In genomic region chr11:74592441-74593362, GRCh38 we compare ENCODE assay signal across 8 cellular contexts. TPM values are rescaled to one million over a fixed set of nuclear protein-coding genes. Genes with fewer than 3 reads are reported as not detected.
DNase-seq lines count a peak whose midpoint lies in the region; ATAC-seq and TF ChIP-seq lines count a peak whose summit lies in the region.

A gene with protein sequence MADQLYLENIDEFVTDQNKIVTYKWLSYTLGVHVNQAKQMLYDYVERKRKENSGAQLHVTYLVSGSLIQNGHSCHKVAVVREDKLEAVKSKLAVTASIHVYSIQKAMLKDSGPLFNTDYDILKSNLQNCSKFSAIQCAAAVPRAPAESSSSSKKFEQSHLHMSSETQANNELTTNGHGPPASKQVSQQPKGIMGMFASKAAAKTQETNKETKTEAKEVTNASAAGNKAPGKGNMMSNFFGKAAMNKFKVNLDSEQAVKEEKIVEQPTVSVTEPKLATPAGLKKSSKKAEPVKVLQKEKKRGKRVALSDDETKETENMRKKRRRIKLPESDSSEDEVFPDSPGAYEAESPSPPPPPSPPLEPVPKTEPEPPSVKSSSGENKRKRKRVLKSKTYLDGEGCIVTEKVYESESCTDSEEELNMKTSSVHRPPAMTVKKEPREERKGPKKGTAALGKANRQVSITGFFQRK (plus strand): TSS chr11:74592582. CDS start chr11:74592659, 77 bp downstream.

- peaks cover 12% of the 10 kb centered on the region for H3K4me1 ChIP-seq in HAP-1

- H3K27ac Mint-ChIP-seq in natural killer cell treated with Interleukin-12 subunit alpha and Interleukin-12 subunit beta and Interleukin-15 and Interleukin-18, amount 100 ng/mL, for 72 hours = peak within 1 kb of the TSS; percentile 82 to 86

- in situ Hi-C loops in HAP-1 (cut with MboI; ENCODE audit: low sequenced_read_pairs) = no loop called here

- DNase-seq in ELF-1 (ENCODE audit: low read depth, low spot score) (peak; percentile 95), HAP-1 (ENCODE audit: low spot score in 2 of 2) (peak; percentile 87 to 97), MG63 (peak; percentile 94), SHP77 treated with DMSO at 0.1 percent for 48 hours (lab: John Stamatoyannopoulos, UW) (peak; percentile 91), fibroblast of pulmonary artery (ENCODE audit: low read depth) (peak; percentile 89)
- peak; percentile 91 for DNase-seq in activated effector memory CD4-positive, alpha-beta T cell treated with Interleukin-2 at 50 U/mL for 16 hours
- DNase-seq in natural killer cell treated with Interleukin-12 subunit alpha and Interleukin-12 subunit beta and Interleukin-15 and Interleukin-18, amount 100 ng/mL, for 72 hours (ENCODE audit: low spot score) = peak; percentile 94
- DNase-seq in stimulated activated naive CD8-positive, alpha-beta T cell treated with anti-CD3 and anti-CD28 coated beads, Interleukin-15, Interleukin-2, amounts not matched to agents 100 U/mL and 50 U/mL, for 24 hours = peak; percentile 97

- H3K36me3 ChIP-seq in HAP-1 (replicated peaks) (peaks cover 28% of the 10 kb centered on the region), MG63 (peaks cover 34% of the 10 kb centered on the region)

- H3K27me3 ChIP-seq in HAP-1 (ENCODE audit: low read depth) = no peaks in the 10 kb centered on the region
- no peaks in the 10 kb centered on the region for H3K27me3 ChIP-seq in MG63

- no peaks in the 10 kb centered on the region for H3K9me3 Mint-ChIP-seq in natural killer cell treated with Interleukin-12 subunit alpha and Interleukin-12 subunit beta and Interleukin-15 and Interleukin-18, amount 100 ng/mL, for 72 hours

- peak; percentile 98 to 99 for ATAC-seq in natural killer cell treated with Interleukin-12 subunit alpha and Interleukin-12 subunit beta and Interleukin-15 and Interleukin-18, amount 100 ng/mL, for 72 hours
- ATAC-seq in stimulated activated naive CD8-positive, alpha-beta T cell treated with anti-CD3 and anti-CD28 coated beads, Interleukin-15, Interleukin-2, amounts not matched to agents 100 U/mL and 50 U/mL, for 24 hours = peak; percentile 99

- no peaks in the 10 kb centered on the region for H3K9me3 ChIP-seq in HAP-1
- H3K9me3 ChIP-seq in MG63 = no peaks in the 10 kb centered on the region

- H3K4me1 Mint-ChIP-seq in natural killer cell treated with Interleukin-12 subunit alpha and Interleukin-12 subunit beta and Interleukin-15 and Interleukin-18, amount 100 ng/mL, for 72 hours (ENCODE audit: low read depth in 2 of 2) = peaks cover 16 to 27% of the 10 kb centered on the region in 2 donors

- H3K36me3 Mint-ChIP-seq in natural killer cell treated with Interleukin-12 subunit alpha and Interleukin-12 subunit beta and Interleukin-15 and Interleukin-18, amount 100 ng/mL, for 72 hours = peaks cover 11% of the 10 kb centered on the region

- no peak for TF ChIP-seq CTCF in fibroblast of pulmonary artery (IDR thresholded peaks at IDR 0.05; ENCODE audit: low read length, missing control alignments)

- H3K4me3 ChIP-seq in HAP-1 = peak within 1 kb of the TSS; percentile 93
- peak within 1 kb of the TSS; percentile 86 for H3K4me3 ChIP-seq in MG63
- H3K4me3 ChIP-seq in fibroblast of pulmonary artery (replicated peaks; ENCODE audit: low read depth, low read length) = peak within 1 kb of the TSS; percentile 97

- H3K4me3 Mint-ChIP-seq in natural killer cell treated with Interleukin-12 subunit alpha and Interleukin-12 subunit beta and Interleukin-15 and Interleukin-18, amount 100 ng/mL, for 72 hours = peak within 1 kb of the TSS; percentile 96

- H3K27me3 Mint-ChIP-seq in natural killer cell treated with Interleukin-12 subunit alpha and Interleukin-12 subunit beta and Interleukin-15 and Interleukin-18, amount 100 ng/mL, for 72 hours = peaks cover 0 to 4% of the 10 kb centered on the region in 2 donors

RNA-seq across cellular contexts. Expression of the gene that starts here (rescaled TPM):
- 22.9 and 39.2 TPM in 2 replicates for total RNA-seq in MG63 (2014; rRNA removed; shearing (Covaris generic); ENCODE audit: low replicate concordance)
- 10 to 100 TPM; 46.2 to 58.9 TPM for total RNA-seq in natural killer cell treated with Interleukin-12 subunit alpha and Interleukin-12 subunit beta and Interleukin-15 and Interleukin-18, amount 100 ng/mL, for 72 hours

Comparison
In these comparisons a context has a peak if more than half of its experiments do, and no peak if none do; other contexts are left out.
1. Peak in every context shown above with its lines: DNase-seq, ATAC-seq and H3K4me3 ChIP-seq.